In the genomic region with DNA sequence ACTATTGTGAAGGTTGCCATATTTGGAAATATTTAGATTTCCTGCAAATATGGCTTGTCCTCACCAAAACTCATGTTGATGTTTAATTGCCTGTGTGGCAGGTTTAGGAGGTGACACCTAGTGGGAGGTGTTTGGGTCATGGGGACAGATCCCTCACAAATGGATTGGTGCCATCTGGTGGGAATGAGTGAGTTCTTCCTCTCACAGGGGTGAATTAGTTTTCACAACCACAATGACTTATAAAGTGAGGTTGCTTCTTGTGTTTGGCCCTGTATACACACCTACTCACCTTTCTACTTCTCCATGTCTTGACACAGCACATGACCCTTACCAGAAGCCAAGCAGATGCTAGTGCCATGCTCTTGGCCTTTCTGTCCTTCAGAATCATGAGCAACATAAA, we compare ENCODE assay signal across 10 cellular contexts. TPM values are rescaled to one million over a fixed set of nuclear protein-coding genes. Genes with fewer than 3 reads are reported as not detected.
DNase-seq lines count a peak whose midpoint lies in the region; ATAC-seq, FAIRE-seq and TF ChIP-seq lines count a peak whose summit lies in the region.
"Had no signal": no experiment of that assay in that cellular context is flagged by ENCODE, and none has a peak within 500 bp of the region (broad histone marks: within the 10 kb centered on the region; RNA-seq: fewer than 3 reads in every experiment).

No MANE protein-coding gene starts in this region.

- peak; percentile 72 for ATAC-seq in GM19324 (IDR thresholded peaks at IDR 0.05; ENCODE audit: low FRiP score, unreplicated experiment)
- ATAC-seq in HG03135 (IDR thresholded peaks at IDR 0.05; ENCODE audit: unreplicated experiment), result peak; percentile 60
- ATAC-seq in GM12878, result peak; percentile 87
- no peak for ATAC-seq in upper lobe of left lung (ENCODE audit: low FRiP score in 2 of 2)

- TF ChIP-seq EP300 in GM12878 (IDR thresholded peaks at IDR 0.05; ENCODE audit: borderline replicate concordance in 1 of 2, control insufficient read depth in 1 of 2, low read depth in 2 of 2, low read length in 2 of 2) (no peak), upper lobe of left lung (IDR thresholded peaks at IDR 0.05) (no peak)

- H3K27ac ChIP-seq in GM12878 (ENCODE audit: control insufficient read depth, insufficient read depth) (no peak overlapping the region), upper lobe of left lung (no peak overlapping the region)
- H3K27ac ChIP-seq: skin epidermis had no signal

- no peak for DNase-seq in GM06990 (ENCODE audit: extremely low read depth, insufficient read length)
- DNase-seq in GM12878 (ENCODE audit: low read depth, low spot score), result no peak
- DNase-seq in NCI-H2029 (lab: John Stamatoyannopoulos, UW), result no peak
- DNase-seq in GF-D8 (lab: John Stamatoyannopoulos, UW), result no peak
- DNase-seq in upper lobe of left lung, result no peak
- no peak for DNase-seq in SK-N-DZ (ENCODE audit: low spot score)
- DNase-seq: NCI-H1105 had no signal

- H2AFZ ChIP-seq in GM12878 (ENCODE audit: control insufficient read depth, low read depth, low read length), result no peak overlapping the region

- SMC1A ChIA-PET in GM12878 (lab: Charles Lee; ENCODE audit: uncharacterized antibody, unreplicated experiment), result interaction anchor here (0.7 to 1.3 kb wide), 3 partner anchors 9 to 41 kb away, joined by 3 to 6 read pairs (median 3); partner anchors contain the start of gene ISOC1

- no peak for FAIRE-seq in GM12878 (lab: Jason Lieb, UNC)

- TF ChIP-seq POLR2A in GM12878 (IDR thresholded peaks at IDR 0.05; ENCODE audit: low read depth, low read length), result no peak
- TF ChIP-seq POLR2A in upper lobe of left lung (IDR thresholded peaks at IDR 0.05), result no peak

- no peak overlapping the region for H3K9ac ChIP-seq in GM12878 (ENCODE audit: control insufficient read depth, insufficient read depth, low read length)

- POLR2A ChIA-PET in GM12878 (lab: Charles Lee), result no interaction called here

- H3K36me3 ChIP-seq in GM06990 (ENCODE audit: control insufficient read depth, insufficient read depth, low read length) (no peaks in the 10 kb centered on the region), GM12878 (ENCODE audit: control insufficient read depth in 2 of 2, insufficient read depth in 2 of 2, low read length in 1 of 2) (no peaks in the 10 kb centered on the region), upper lobe of left lung (no peaks in the 10 kb centered on the region)

- H3K4me1 ChIP-seq in GM12878 (ENCODE audit: control insufficient read depth, insufficient read depth, low read length) (no peaks in the 10 kb centered on the region), upper lobe of left lung (no peaks in the 10 kb centered on the region)

- no peaks in the 10 kb centered on the region for H3K27me3 ChIP-seq in GM06990 (replicated peaks; ENCODE audit: control insufficient read depth, insufficient read depth, low read length)
- no peaks in the 10 kb centered on the region for H3K27me3 ChIP-seq in GM12878 (replicated peaks in 1 of 2; ENCODE audit: control insufficient read depth in 2 of 2, insufficient read depth in 2 of 2, low read length in 1 of 2)
- H3K27me3 ChIP-seq in upper lobe of left lung, result no peaks in the 10 kb centered on the region

- in situ Hi-C loops in GM12878 (cut with MboI), result no loop called here

- intact Hi-C loops in GM12878 (cut with micrococcal nuclease; ENCODE audit: unreplicated experiment), result loop anchor here (2.0 to 5.0 kb wide), 2 partner anchors 231 to 923 kb away; no protein-coding TSS in a partner anchor

- H3K4me3 ChIP-seq in GM06990 (replicated peaks; ENCODE audit: low read depth, low read length) (no peak overlapping the region), GM12878 (no peak overlapping the region), upper lobe of left lung (no peak overlapping the region)
- H3K4me3 ChIP-seq: skin epidermis had no signal

- TF ChIP-seq CTCF in GM06990 (IDR thresholded peaks at IDR 0.05; ENCODE audit: insufficient read depth, low read length, poor library complexity, severe bottlenecking), result peak; percentile 20
- peak; percentile 17 to 68 (median 48); a peak in 4 of 6 replicates for TF ChIP-seq CTCF in GM12878 (IDR thresholded peaks at IDR 0.05 in 2 of 3, conservative IDR thresholded peaks at IDR 0.05 in 1 of 3; ENCODE audit: control insufficient read depth in 2 of 3, extremely low read depth in 1 of 3, insufficient read depth in 1 of 3, low read depth in 3 of 3, low read length in 3 of 3)
- TF ChIP-seq CTCF in upper lobe of left lung (IDR thresholded peaks at IDR 0.05), result no peak

- peak; percentile 44 for TF ChIP-seq RAD21 in GM12878 (IDR thresholded peaks at IDR 0.05; ENCODE audit: insufficient read depth, low read depth, low read length)

- no peak overlapping the region for H3K4me2 ChIP-seq in GM12878 (ENCODE audit: control insufficient read depth, insufficient read depth)

- H3K9me3 ChIP-seq in GM12878 (replicated peaks; ENCODE audit: control insufficient read depth, insufficient read depth, low read length), result no peaks in the 10 kb centered on the region
- H3K9me3 ChIP-seq in upper lobe of left lung, result no peaks in the 10 kb centered on the region

- CTCF ChIA-PET in GM12878 (lab: Yijun Ruan, JAX), result interaction anchor here (1.1 to 1.8 kb wide), 5 partner anchors 10 to 231 kb away, joined by 3 to 6 read pairs (median 5); no protein-coding TSS in a partner anchor

- BruUV-seq in GM12878 (replicated peaks; lab: Mats Ljungman, UMichigan), result no TSS peak

- no peaks in the 10 kb centered on the region for H4K20me1 ChIP-seq in GM12878 (ENCODE audit: control insufficient read depth, insufficient read depth)

- H3K79me2 ChIP-seq in GM12878 (ENCODE audit: control insufficient read depth, insufficient read depth, low read length), result no peaks in the 10 kb centered on the region

- RAD21 ChIA-PET in GM12878 (lab: Charles Lee; ENCODE audit: unreplicated experiment), result no interaction called here

TF ChIP-seq in GM12878, 131 proteins besides CTCF, POLR2A, EP300 and RAD21:
- TF ChIP-seq SUZ12 (IDR thresholded peaks at IDR 0.05; ENCODE audit: unreplicated experiment) (no peak), ZNF274 (IDR thresholded peaks at IDR 0.05; ENCODE audit: insufficient read depth, insufficient read length) (no peak), SMC3 (IDR thresholded peaks at IDR 0.05; ENCODE audit: borderline replicate concordance, low read length) (peak; percentile 51; the same call in 1 of the 2 replicates), PAX8 (IDR thresholded peaks at IDR 0.05) (no peak)
TF ChIP-seq in GM12878: peak in this region for 1.

RNA-seq across cellular contexts. Expression of gene ISOC1, which starts 41.1 kb away (rescaled TPM):
- 7.3 and 8.1 TPM in 2 replicates for total RNA-seq in GM12878 (2013; cell fraction: nucleolus; rRNA removed)
- total RNA-seq in GM12878 (2014; rRNA removed) (29.1 and 37.7 TPM in 2 replicates), GM12878 (2014; rRNA removed; fragmentation: Illumina TruSeq; extraction: Trizol) (24.5 and 26.1 TPM in 2 replicates), GM12878 (2021) (25.3 and 29.7 TPM in 2 replicates), upper lobe of left lung (10 to 100 TPM in 4 of 6 donors, 1 to 10 TPM in 2; 6.3 to 37.9 (median 20.9) TPM)
- 8.7 TPM for polyA plus RNA-seq in GM12878 (2011; ENCODE audit: low read depth)
- polyA plus RNA-seq in GM12878 (2011; rRNA removed) (61.8 and 85.8 TPM in 2 replicates), GM12878 (2014; fragmentation: Illumina TruSeq; extraction: Trizol) (30.7 and 34.9 TPM in 2 replicates), GM12878 (2014; fragmentation: Nextera tagmentation; extraction: Ambion mirVana) (10 to 100 TPM; 12.6 to 16.5 TPM), GM12878 (2014; rRNA removed) (26.1 and 34.2 TPM in 2 replicates), GM12878 (2016; fragmentation: Nextera tagmentation; extraction: Ambion mirVana) (10 to 100 TPM; 53.1 to 56.3 TPM)
- polyA plus RNA-seq in GM12878 (2011; cell fraction: cytosol; rRNA removed), result 31.4 and 37.2 TPM in 2 replicates
- polyA plus RNA-seq in GM12878 (2011; cell fraction: nucleus; rRNA removed), result 21.2 and 24.6 TPM in 2 replicates
- 13.4 and 15.2 TPM in 2 replicates for polyA plus RNA-seq in GM12878 (2012)
- 39.0 and 39.8 TPM in 2 replicates for polyA minus RNA-seq in GM12878 (2011; rRNA and poly(A)+ RNA removed)
- polyA minus RNA-seq in GM12878 (2011; cell fraction: cytosol; rRNA and poly(A)+ RNA removed), result 12.3 and 18.6 TPM in 2 replicates
- polyA minus RNA-seq in GM12878 (2011; cell fraction: nucleus; rRNA and poly(A)+ RNA removed), result 14.3 and 19.9 TPM in 2 replicates
- polyA plus RNA-seq in SK-N-DZ (2014; cell fraction: cytosol; rRNA removed), result 52.9 and 57.6 TPM in 2 replicates
- 26.7 and 29.1 TPM in 2 replicates for polyA plus RNA-seq in SK-N-DZ (2014; cell fraction: nucleus; rRNA removed)

Comparison
In these comparisons a context has a peak if more than half of its experiments do, and no peak if none do; other contexts are left out.
1. CTCF ChIP-seq: peak in GM06990 (single experiment) and GM12878 (3 of 3); none in upper lobe of left lung (0 of 6).
2. ATAC-seq: peak in GM19324 (single experiment), HG03135 (single experiment) and GM12878 (single experiment); none in upper lobe of left lung (0 of 2).